ENCODE assay signal across 8 cellular contexts in the genomic region with DNA sequence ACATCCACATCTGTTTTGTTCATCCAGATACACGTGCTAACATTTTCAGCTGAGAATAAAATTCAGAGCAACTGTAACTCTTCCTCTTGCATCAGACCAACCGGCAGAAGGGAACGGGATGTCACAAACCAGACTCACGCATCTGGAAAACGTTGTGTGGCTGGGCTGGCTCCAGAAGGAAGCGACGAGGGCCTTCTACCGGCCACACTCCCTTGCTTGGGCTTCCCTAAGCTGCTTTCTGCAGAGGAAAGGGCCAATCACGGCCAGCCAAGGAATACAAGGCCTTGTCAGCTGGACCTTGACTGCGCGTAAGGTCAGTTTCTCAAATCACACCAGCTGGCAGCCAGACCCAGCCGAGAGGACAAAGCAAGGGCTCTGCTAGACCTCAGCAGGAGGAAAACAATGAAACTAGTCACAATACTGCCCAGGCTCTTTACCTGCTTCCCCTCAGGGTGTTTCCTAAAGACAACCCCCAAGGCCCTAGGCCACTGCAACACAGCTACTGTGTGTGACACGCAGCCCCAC.
DNase-seq lines count a peak whose midpoint lies in the region; ATAC-seq, FAIRE-seq and TF ChIP-seq lines count a peak whose summit lies in the region.

No MANE protein-coding gene starts in this region.

- H3K4me1 Mint-ChIP-seq in CD4-positive, CD25-positive, alpha-beta regulatory T cell, result peaks cover 18 to 76% (median 45%) of the 10 kb centered on the region in 4 donors

- H4K20me1 ChIP-seq in fibroblast of lung (ENCODE audit: control insufficient read depth, extremely low read depth, insufficient read depth, low read length), result no peaks in the 10 kb centered on the region
- H4K20me1 ChIP-seq in Karpas-422 (ENCODE audit: insufficient read depth, low read depth, low read length), result no peaks in the 10 kb centered on the region

- ATAC-seq in CD4-positive, CD25-positive, alpha-beta regulatory T cell (ENCODE audit: low read depth in 2 of 2), result no peak

- peaks cover 35% of the 10 kb centered on the region for H3K36me3 ChIP-seq in CD4-positive, CD25-positive, alpha-beta regulatory T cell (ENCODE audit: control insufficient read depth, insufficient read depth, low read length)
- no peaks in the 10 kb centered on the region for H3K36me3 ChIP-seq in fibroblast of lung (ENCODE audit: control insufficient read depth, insufficient read depth, low read length)
- H3K36me3 ChIP-seq in neutrophil, result peaks cover 3% of the 10 kb centered on the region
- no peaks in the 10 kb centered on the region for H3K36me3 ChIP-seq in Karpas-422 (ENCODE audit: insufficient read depth, low read length)

- peak overlapping the region; percentile 52 for H3K27ac ChIP-seq in CD4-positive, CD25-positive, alpha-beta regulatory T cell (ENCODE audit: insufficient read depth, low read length, poor library complexity, severe bottlenecking)
- no peak overlapping the region for H3K27ac ChIP-seq in fibroblast of lung (ENCODE audit: insufficient read depth, low read length)
- peak overlapping the region; percentile 56 for H3K27ac ChIP-seq in neutrophil
- H3K27ac ChIP-seq in Karpas-422 (ENCODE audit: low read length), result no peak overlapping the region

- H3K4me1 ChIP-seq in CD4-positive, CD25-positive, alpha-beta regulatory T cell (ENCODE audit: control insufficient read depth, insufficient read depth, low read length, poor library complexity, severe bottlenecking), result peaks cover 47% of the 10 kb centered on the region
- H3K4me1 ChIP-seq in fibroblast of lung (ENCODE audit: control insufficient read depth, extremely low read depth, insufficient read depth, low read length) (peaks cover 3% of the 10 kb centered on the region), neutrophil (ENCODE audit: control insufficient read depth in 1 of 2, insufficient read depth in 1 of 2, low read depth in 1 of 2, low read length in 1 of 2) (peaks cover 57 to 64% of the 10 kb centered on the region in 2 experiments), Karpas-422 (ENCODE audit: low read length) (peaks cover 15% of the 10 kb centered on the region)

- DNase-seq in CD4-positive, CD25-positive, alpha-beta regulatory T cell, result no peak
- DNase-seq in SK-N-DZ (ENCODE audit: low spot score), result peak; percentile 75
- DNase-seq in fibroblast of lung (ENCODE audit: low read depth in 2 of 2), result peak; percentile 15 to 67
- DNase-seq in Karpas-422, result no peak
- DNase-seq in GM12892 (ENCODE audit: insufficient read length), result no peak
- no peak for DNase-seq in NCI-H2029 (lab: John Stamatoyannopoulos, UW)
- DNase-seq in COLO829 (ENCODE audit: low spot score), result no peak

- no peaks in the 10 kb centered on the region for H3K9me3 ChIP-seq in CD4-positive, CD25-positive, alpha-beta regulatory T cell (ENCODE audit: control insufficient read depth in 2 of 2, low read length in 2 of 2)
- H3K9me3 ChIP-seq in fibroblast of lung (ENCODE audit: control insufficient read depth, insufficient read depth, low read depth, low read length) (no peaks in the 10 kb centered on the region), neutrophil (no peaks in the 10 kb centered on the region), Karpas-422 (ENCODE audit: low read length) (no peaks in the 10 kb centered on the region)

- H3K36me3 Mint-ChIP-seq in CD4-positive, CD25-positive, alpha-beta regulatory T cell, result peaks cover 55% of the 10 kb centered on the region

- H3K79me2 ChIP-seq in fibroblast of lung (ENCODE audit: control insufficient read depth, insufficient read depth, low read length) (no peaks in the 10 kb centered on the region), Karpas-422 (ENCODE audit: low read length) (no peaks in the 10 kb centered on the region)

- H3K4me3 Mint-ChIP-seq in CD4-positive, CD25-positive, alpha-beta regulatory T cell, result peak overlapping the region in 1 of 4 donors; percentile 50

- no peak for TF ChIP-seq POLR2A in GM12892 (IDR thresholded peaks at IDR 0.05; ENCODE audit: low read depth, low read length)

- H3K27ac Mint-ChIP-seq in CD4-positive, CD25-positive, alpha-beta regulatory T cell, result peak overlapping the region; percentile 89 to 93 (median 89)

- no peaks in the 10 kb centered on the region for H3K27me3 Mint-ChIP-seq in CD4-positive, CD25-positive, alpha-beta regulatory T cell

- TF ChIP-seq CTCF in fibroblast of lung (conservative IDR thresholded peaks at IDR 0.05 in 1 of 2, IDR thresholded peaks at IDR 0.05 in 1 of 2; ENCODE audit: low read depth in 1 of 2, low read length in 2 of 2) (no peak), neutrophil (IDR thresholded peaks at IDR 0.05) (no peak)

- H3K9me2 ChIP-seq in Karpas-422 (replicated peaks; ENCODE audit: insufficient read depth, low read length), result no peaks in the 10 kb centered on the region

- H3K4me2 ChIP-seq in fibroblast of lung (ENCODE audit: extremely low read depth, insufficient read depth, low read length), result no peak overlapping the region
- no peak overlapping the region for H3K4me2 ChIP-seq in Karpas-422 (ENCODE audit: low read depth, low read length, poor library complexity, severe bottlenecking)

- no peak for FAIRE-seq in GM12892 (lab: Jason Lieb, UNC)

- no peak overlapping the region for H3K4me3 ChIP-seq in CD4-positive, CD25-positive, alpha-beta regulatory T cell (ENCODE audit: low read depth, low read length)
- H3K4me3 ChIP-seq in fibroblast of lung (replicated peaks in 1 of 4; ENCODE audit: control extremely low read depth in 1 of 4, insufficient read depth in 1 of 4, low read depth in 3 of 4, low read length in 4 of 4) (no peak overlapping the region), neutrophil (ENCODE audit: low read depth in 1 of 2, low read length in 1 of 2) (no peak overlapping the region), Karpas-422 (ENCODE audit: low read length) (no peak overlapping the region)

- H2AFZ ChIP-seq in fibroblast of lung (ENCODE audit: low read length), result peak overlapping the region; percentile 4
- no peak overlapping the region for H2AFZ ChIP-seq in Karpas-422 (ENCODE audit: low read length)

- no peaks in the 10 kb centered on the region for H3K27me3 ChIP-seq in CD4-positive, CD25-positive, alpha-beta regulatory T cell (ENCODE audit: control insufficient read depth, insufficient read depth, low read length)
- no peaks in the 10 kb centered on the region for H3K27me3 ChIP-seq in fibroblast of lung (ENCODE audit: control insufficient read depth, insufficient read depth, low read length)
- H3K27me3 ChIP-seq in neutrophil, result no peaks in the 10 kb centered on the region
- no peaks in the 10 kb centered on the region for H3K27me3 ChIP-seq in Karpas-422 (ENCODE audit: low read length)

- no peaks in the 10 kb centered on the region for H3K9me3 Mint-ChIP-seq in CD4-positive, CD25-positive, alpha-beta regulatory T cell

- H3K9ac ChIP-seq in fibroblast of lung (ENCODE audit: insufficient read depth, low read length) (no peak overlapping the region), Karpas-422 (ENCODE audit: low read length) (no peak overlapping the region)

Comparison
In these comparisons a context has a peak if more than half of its experiments do, and no peak if none do; other contexts are left out.
1. DNase-seq: peak in SK-N-DZ (single experiment) and fibroblast of lung (2 of 2); none in CD4-positive, CD25-positive, alpha-beta regulatory T cell (0 of 3), Karpas-422 (single experiment), GM12892 (single experiment), NCI-H2029 (single experiment) and COLO829 (single experiment).
2. H3K27ac ChIP-seq: peak in CD4-positive, CD25-positive, alpha-beta regulatory T cell (single experiment) and neutrophil (single experiment); none in fibroblast of lung (single experiment) and Karpas-422 (single experiment).